17 cellular contexts compared by ENCODE assay signal in the genomic region with DNA sequence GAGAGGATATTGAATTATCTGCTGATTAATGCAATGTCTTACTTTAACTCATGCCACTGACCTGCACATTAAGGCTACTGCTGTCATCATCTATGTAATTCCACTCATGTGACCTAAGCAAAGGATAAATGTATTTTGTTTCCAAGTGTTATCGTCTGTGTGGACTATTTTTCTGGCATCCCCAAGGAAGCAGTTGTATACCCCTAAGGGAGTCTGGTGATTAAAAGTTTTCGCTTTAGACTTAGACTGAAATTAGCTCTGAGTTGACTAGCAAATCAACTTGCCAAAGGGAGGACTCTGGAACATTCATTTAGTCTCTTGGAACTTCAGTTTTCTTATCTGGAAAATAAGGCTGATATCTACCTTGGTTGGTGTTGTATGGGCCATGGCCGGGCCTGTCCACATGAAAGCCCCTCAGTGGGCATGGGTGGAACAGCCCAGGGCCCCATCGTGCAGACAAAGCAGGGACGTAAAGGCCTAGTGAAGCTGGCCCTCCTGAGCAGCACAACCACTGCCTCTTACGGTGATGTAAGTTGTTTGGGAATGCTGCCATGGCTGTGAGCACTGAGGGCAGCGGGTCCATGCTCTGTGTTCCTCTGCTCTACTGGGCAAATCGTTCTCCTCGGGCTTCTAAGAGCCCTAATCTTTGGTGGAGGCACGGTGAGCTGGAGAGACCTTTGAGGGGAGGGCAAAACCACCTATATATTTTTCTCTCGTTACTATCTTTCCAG.
DNase-seq lines count a peak whose midpoint lies in the region; ATAC-seq and TF ChIP-seq lines count a peak whose summit lies in the region.
"Had no signal": no experiment of that assay in that cellular context is flagged by ENCODE, and none has a peak within 500 bp of the region (broad histone marks: within the 10 kb centered on the region; RNA-seq: fewer than 3 reads in every experiment).

No MANE protein-coding gene starts in this region.

- no peaks in the 10 kb centered on the region for H3K79me2 ChIP-seq in GM23338 (replicated peaks; ENCODE audit: insufficient read depth)
- H3K79me2 ChIP-seq in smooth muscle cell (ENCODE audit: low read depth): no peaks in the 10 kb centered on the region

- peaks cover 5% of the 10 kb centered on the region for H3K27me3 Mint-ChIP-seq in GM23338 (ENCODE audit: insufficient read depth, low read depth, poor library complexity)

- 0 out of 2 replicates have a peak overlapping the region, but pooled peaks have one; percentile 52 for H2AFZ ChIP-seq in GM23338
- H2AFZ ChIP-seq in smooth muscle cell (ENCODE audit: low read depth): no peak overlapping the region

- H3K4me2 ChIP-seq in GM23338 (no peak overlapping the region), smooth muscle cell (peak overlapping the region; percentile 77)

- intact Hi-C loops in Right ventricle myocardium superior (cut with DNase I): no loop called here

- WGBS in smooth muscle cell (ENCODE audit: low lambda C conversion rate): 89% methylated on average over 11 of the region's 11 CpGs

- TF ChIP-seq CTCF in GM23338 (conservative IDR thresholded peaks at IDR 0.05; ENCODE audit: low read depth in 2 of 2) (no peak), smooth muscle cell (IDR thresholded peaks at IDR 0.05; ENCODE audit: borderline replicate concordance, insufficient read depth, poor library complexity, severe bottlenecking) (no peak)

- H3K9me3 Mint-ChIP-seq in GM23338: no peaks in the 10 kb centered on the region; the same call in 2 of the 3 replicates

- no peak overlapping the region for H3K4me3 Mint-ChIP-seq in GM23338

- H3F3A ChIP-seq in GM23338 (replicated peaks; ENCODE audit: low read depth) (no peaks in the 10 kb centered on the region), smooth muscle cell (ENCODE audit: low read depth) (peaks cover 9% of the 10 kb centered on the region)

- no peaks in the 10 kb centered on the region for H3K36me3 Mint-ChIP-seq in GM23338 (ENCODE audit: low read depth)

- no peak overlapping the region for H3K27ac Mint-ChIP-seq in GM23338

- H3K27ac ChIP-seq in GM23338 (ENCODE audit: low read depth) (no peak overlapping the region), smooth muscle cell (ENCODE audit: low read depth) (peak overlapping the region; percentile 20)

- ATAC-seq in GM23338: no peak
- ATAC-seq in Right ventricle myocardium superior (ENCODE audit: poor library complexity): peak; percentile 79
- peak; percentile 98 for ATAC-seq in left lobe of liver
- ATAC-seq in GM18873 (IDR thresholded peaks at IDR 0.05; ENCODE audit: low FRiP score, unreplicated experiment): no peak
- ATAC-seq in GM21423 (IDR thresholded peaks at IDR 0.05; ENCODE audit: unreplicated experiment): no peak
- ATAC-seq in GM21447 (IDR thresholded peaks at IDR 0.05; ENCODE audit: unreplicated experiment): no peak
- ATAC-seq: K562 had no signal

- peaks cover 4% of the 10 kb centered on the region; the same call in 1 of the 2 replicates for H3K9me2 ChIP-seq in GM23338 (ENCODE audit: insufficient read depth)

- H3K4me1 ChIP-seq in GM23338 (ENCODE audit: insufficient read depth) (no peaks in the 10 kb centered on the region), smooth muscle cell (ENCODE audit: low read depth) (no peaks in the 10 kb centered on the region)

- H3K36me3 ChIP-seq in GM23338 (ENCODE audit: insufficient read depth): no peaks in the 10 kb centered on the region
- no peaks in the 10 kb centered on the region for H3K36me3 ChIP-seq in smooth muscle cell (ENCODE audit: low read depth)

- no peaks in the 10 kb centered on the region for H4K20me1 ChIP-seq in GM23338 (replicated peaks; ENCODE audit: insufficient read depth)
- H4K20me1 ChIP-seq in smooth muscle cell (ENCODE audit: low read depth): no peaks in the 10 kb centered on the region

- H3K4me1 Mint-ChIP-seq in GM23338: no peaks in the 10 kb centered on the region

- no peak overlapping the region for H3K4me3 ChIP-seq in GM23338
- no peak overlapping the region for H3K4me3 ChIP-seq in smooth muscle cell
- H3K4me3 ChIP-seq: K562 had no signal

- H3K27me3 ChIP-seq in GM23338 (ENCODE audit: insufficient read depth) (no peaks in the 10 kb centered on the region), smooth muscle cell (ENCODE audit: low read depth) (no peaks in the 10 kb centered on the region)

- DNase-seq in GM23338 (ENCODE audit: low spot score): no peak
- no peak for DNase-seq in Right ventricle myocardium superior
- DNase-seq in left lobe of liver (ENCODE audit: low spot score): peak; percentile 60
- no peak for DNase-seq in smooth muscle cell (lab: John Stamatoyannopoulos, UW; ENCODE audit: unreplicated experiment)
- DNase-seq in KG1 (lab: John Stamatoyannopoulos, UW): no peak
- DNase-seq: C1 segment of cervical spinal cord, DMS153, EL, NCI-H1048, NCI-H2227 treated with DMSO at 0.1 percent for 48 hours, NCI-H526, OCI-M1, RPMI8226 had no signal

- H3K9ac ChIP-seq in smooth muscle cell (ENCODE audit: low read depth): no peak overlapping the region

- H3K9me3 ChIP-seq in smooth muscle cell (replicated peaks; ENCODE audit: low read depth): no peaks in the 10 kb centered on the region

TF ChIP-seq in GM23338, 12 proteins besides CTCF, POLR2A, EP300 and RAD21 (continues in another document):
- TF ChIP-seq EZH2phosphoT487 (IDR thresholded peaks at IDR 0.05; ENCODE audit: unreplicated experiment): no peak
- no peak for TF ChIP-seq POLR2AphosphoS5 (IDR thresholded peaks at IDR 0.05; ENCODE audit: low read depth)
- TF ChIP-seq ZNF114 (CRISPR knock-in tag; IDR thresholded peaks at IDR 0.05): no peak
- no peak for TF ChIP-seq ZNF331 (CRISPR knock-in tag; IDR thresholded peaks at IDR 0.05; ENCODE audit: low read depth)
- TF ChIP-seq EZH2 (IDR thresholded peaks at IDR 0.05; ENCODE audit: low read depth, unreplicated experiment): no peak
- TF ChIP-seq, protein P1, sequence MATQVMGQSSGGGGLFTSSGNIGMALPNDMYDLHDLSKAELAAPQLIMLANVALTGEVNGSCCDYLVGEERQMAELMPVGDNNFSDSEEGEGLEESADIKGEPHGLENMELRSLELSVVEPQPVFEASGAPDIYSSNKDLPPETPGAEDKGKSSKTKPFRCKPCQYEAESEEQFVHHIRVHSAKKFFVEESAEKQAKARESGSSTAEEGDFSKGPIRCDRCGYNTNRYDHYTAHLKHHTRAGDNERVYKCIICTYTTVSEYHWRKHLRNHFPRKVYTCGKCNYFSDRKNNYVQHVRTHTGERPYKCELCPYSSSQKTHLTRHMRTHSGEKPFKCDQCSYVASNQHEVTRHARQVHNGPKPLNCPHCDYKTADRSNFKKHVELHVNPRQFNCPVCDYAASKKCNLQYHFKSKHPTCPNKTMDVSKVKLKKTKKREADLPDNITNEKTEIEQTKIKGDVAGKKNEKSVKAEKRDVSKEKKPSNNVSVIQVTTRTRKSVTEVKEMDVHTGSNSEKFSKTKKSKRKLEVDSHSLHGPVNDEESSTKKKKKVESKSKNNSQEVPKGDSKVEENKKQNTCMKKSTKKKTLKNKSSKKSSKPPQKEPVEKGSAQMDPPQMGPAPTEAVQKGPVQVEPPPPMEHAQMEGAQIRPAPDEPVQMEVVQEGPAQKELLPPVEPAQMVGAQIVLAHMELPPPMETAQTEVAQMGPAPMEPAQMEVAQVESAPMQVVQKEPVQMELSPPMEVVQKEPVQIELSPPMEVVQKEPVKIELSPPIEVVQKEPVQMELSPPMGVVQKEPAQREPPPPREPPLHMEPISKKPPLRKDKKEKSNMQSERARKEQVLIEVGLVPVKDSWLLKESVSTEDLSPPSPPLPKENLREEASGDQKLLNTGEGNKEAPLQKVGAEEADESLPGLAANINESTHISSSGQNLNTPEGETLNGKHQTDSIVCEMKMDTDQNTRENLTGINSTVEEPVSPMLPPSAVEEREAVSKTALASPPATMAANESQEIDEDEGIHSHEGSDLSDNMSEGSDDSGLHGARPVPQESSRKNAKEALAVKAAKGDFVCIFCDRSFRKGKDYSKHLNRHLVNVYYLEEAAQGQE (IDR thresholded peaks at IDR 0.05; ENCODE audit: unreplicated experiment): no peak
- TF ChIP-seq, protein P2, sequence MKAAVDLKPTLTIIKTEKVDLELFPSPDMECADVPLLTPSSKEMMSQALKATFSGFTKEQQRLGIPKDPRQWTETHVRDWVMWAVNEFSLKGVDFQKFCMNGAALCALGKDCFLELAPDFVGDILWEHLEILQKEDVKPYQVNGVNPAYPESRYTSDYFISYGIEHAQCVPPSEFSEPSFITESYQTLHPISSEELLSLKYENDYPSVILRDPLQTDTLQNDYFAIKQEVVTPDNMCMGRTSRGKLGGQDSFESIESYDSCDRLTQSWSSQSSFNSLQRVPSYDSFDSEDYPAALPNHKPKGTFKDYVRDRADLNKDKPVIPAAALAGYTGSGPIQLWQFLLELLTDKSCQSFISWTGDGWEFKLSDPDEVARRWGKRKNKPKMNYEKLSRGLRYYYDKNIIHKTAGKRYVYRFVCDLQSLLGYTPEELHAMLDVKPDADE (IDR thresholded peaks at IDR 0.05): no peak
- TF ChIP-seq JUNB (IDR thresholded peaks at IDR 0.05; ENCODE audit: unreplicated experiment): no peak
- no peak for TF ChIP-seq NANOG (IDR thresholded peaks at IDR 0.05; ENCODE audit: borderline replicate concordance)
- no peak for TF ChIP-seq STAT1 (IDR thresholded peaks at IDR 0.05; ENCODE audit: unreplicated experiment)
- TF ChIP-seq CREB1 (CRISPR knock-in tag; IDR thresholded peaks at IDR 0.05; ENCODE audit: low read depth): no peak

Comparison
In these comparisons a context has a peak if more than half of its experiments do, and no peak if none do; other contexts are left out.
1. ATAC-seq: peak in Right ventricle myocardium superior (single experiment) and left lobe of liver (single experiment); none in GM23338 (single experiment), GM18873 (single experiment), GM21423 (single experiment) and GM21447 (single experiment).